In genomic region chr10:71812016-71812912, GRCh38 we compare ENCODE assay signal across 1 cellular context.
TF ChIP-seq lines count a peak whose summit lies in the region.

No MANE protein-coding gene starts in this region.

TF ChIP-seq in HEK293, 187 proteins besides CTCF, POLR2A, EP300 and RAD21 (continued from another document and continues in another):
- no peak for TF ChIP-seq PRDM4 (tag by site-specific recombination; IDR thresholded peaks at IDR 0.05)
- TF ChIP-seq, protein P1, sequence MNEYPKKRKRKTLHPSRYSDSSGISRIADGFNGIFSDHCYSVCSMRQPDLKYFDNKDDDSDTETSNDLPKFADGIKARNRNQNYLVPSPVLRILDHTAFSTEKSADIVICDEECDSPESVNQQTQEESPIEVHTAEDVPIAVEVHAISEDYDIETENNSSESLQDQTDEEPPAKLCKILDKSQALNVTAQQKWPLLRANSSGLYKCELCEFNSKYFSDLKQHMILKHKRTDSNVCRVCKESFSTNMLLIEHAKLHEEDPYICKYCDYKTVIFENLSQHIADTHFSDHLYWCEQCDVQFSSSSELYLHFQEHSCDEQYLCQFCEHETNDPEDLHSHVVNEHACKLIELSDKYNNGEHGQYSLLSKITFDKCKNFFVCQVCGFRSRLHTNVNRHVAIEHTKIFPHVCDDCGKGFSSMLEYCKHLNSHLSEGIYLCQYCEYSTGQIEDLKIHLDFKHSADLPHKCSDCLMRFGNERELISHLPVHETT (tag by site-specific recombination; IDR thresholded peaks at IDR 0.05): peak; percentile 40; the same call in 1 of the 2 replicates
- no peak for TF ChIP-seq ZNF394 (tag by site-specific recombination; IDR thresholded peaks at IDR 0.05; ENCODE audit: borderline replicate concordance)
- no peak for TF ChIP-seq ZNF157 (tag by site-specific recombination; IDR thresholded peaks at IDR 0.05)
- no peak for TF ChIP-seq ZNF155 (tag by site-specific recombination; IDR thresholded peaks at IDR 0.05)
- no peak for TF ChIP-seq ZNF423 (tag by site-specific recombination; IDR thresholded peaks at IDR 0.05)
- TF ChIP-seq HOXA7 (CRISPR knock-in tag; IDR thresholded peaks at IDR 0.05; ENCODE audit: borderline replicate concordance): no peak
- no peak for TF ChIP-seq YY1 (tag by site-specific recombination; IDR thresholded peaks at IDR 0.05)
- no peak for TF ChIP-seq ZSCAN16 (tag by site-specific recombination; IDR thresholded peaks at IDR 0.05)
- TF ChIP-seq, protein P2, sequence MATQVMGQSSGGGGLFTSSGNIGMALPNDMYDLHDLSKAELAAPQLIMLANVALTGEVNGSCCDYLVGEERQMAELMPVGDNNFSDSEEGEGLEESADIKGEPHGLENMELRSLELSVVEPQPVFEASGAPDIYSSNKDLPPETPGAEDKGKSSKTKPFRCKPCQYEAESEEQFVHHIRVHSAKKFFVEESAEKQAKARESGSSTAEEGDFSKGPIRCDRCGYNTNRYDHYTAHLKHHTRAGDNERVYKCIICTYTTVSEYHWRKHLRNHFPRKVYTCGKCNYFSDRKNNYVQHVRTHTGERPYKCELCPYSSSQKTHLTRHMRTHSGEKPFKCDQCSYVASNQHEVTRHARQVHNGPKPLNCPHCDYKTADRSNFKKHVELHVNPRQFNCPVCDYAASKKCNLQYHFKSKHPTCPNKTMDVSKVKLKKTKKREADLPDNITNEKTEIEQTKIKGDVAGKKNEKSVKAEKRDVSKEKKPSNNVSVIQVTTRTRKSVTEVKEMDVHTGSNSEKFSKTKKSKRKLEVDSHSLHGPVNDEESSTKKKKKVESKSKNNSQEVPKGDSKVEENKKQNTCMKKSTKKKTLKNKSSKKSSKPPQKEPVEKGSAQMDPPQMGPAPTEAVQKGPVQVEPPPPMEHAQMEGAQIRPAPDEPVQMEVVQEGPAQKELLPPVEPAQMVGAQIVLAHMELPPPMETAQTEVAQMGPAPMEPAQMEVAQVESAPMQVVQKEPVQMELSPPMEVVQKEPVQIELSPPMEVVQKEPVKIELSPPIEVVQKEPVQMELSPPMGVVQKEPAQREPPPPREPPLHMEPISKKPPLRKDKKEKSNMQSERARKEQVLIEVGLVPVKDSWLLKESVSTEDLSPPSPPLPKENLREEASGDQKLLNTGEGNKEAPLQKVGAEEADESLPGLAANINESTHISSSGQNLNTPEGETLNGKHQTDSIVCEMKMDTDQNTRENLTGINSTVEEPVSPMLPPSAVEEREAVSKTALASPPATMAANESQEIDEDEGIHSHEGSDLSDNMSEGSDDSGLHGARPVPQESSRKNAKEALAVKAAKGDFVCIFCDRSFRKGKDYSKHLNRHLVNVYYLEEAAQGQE (tag by site-specific recombination; IDR thresholded peaks at IDR 0.05): no peak
- TF ChIP-seq ZNF341 (tag by site-specific recombination; IDR thresholded peaks at IDR 0.05; ENCODE audit: low read depth): peak; percentile 76
- TF ChIP-seq IKZF3 (tag by site-specific recombination; IDR thresholded peaks at IDR 0.05): 0 out of 2 replicates have a peak, but pooled peaks have one; percentile 20
- no peak for TF ChIP-seq ZNF571 (tag by site-specific recombination; IDR thresholded peaks at IDR 0.05)
- no peak for TF ChIP-seq ZNF843 (tag by site-specific recombination; IDR thresholded peaks at IDR 0.05)
- TF ChIP-seq ZNF544 (tag by site-specific recombination; IDR thresholded peaks at IDR 0.05): no peak
- no peak for TF ChIP-seq ZNF391 (tag by site-specific recombination; IDR thresholded peaks at IDR 0.05; ENCODE audit: borderline replicate concordance, low read depth)
- TF ChIP-seq ZNF202 (tag by site-specific recombination; IDR thresholded peaks at IDR 0.05; ENCODE audit: borderline replicate concordance): no peak
- TF ChIP-seq, protein P3, sequence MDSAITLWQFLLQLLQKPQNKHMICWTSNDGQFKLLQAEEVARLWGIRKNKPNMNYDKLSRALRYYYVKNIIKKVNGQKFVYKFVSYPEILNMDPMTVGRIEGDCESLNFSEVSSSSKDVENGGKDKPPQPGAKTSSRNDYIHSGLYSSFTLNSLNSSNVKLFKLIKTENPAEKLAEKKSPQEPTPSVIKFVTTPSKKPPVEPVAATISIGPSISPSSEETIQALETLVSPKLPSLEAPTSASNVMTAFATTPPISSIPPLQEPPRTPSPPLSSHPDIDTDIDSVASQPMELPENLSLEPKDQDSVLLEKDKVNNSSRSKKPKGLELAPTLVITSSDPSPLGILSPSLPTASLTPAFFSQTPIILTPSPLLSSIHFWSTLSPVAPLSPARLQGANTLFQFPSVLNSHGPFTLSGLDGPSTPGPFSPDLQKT (IDR thresholded peaks at IDR 0.05; ENCODE audit: borderline replicate concordance, low read depth, low read length): no peak
- TF ChIP-seq ZNF121 (tag by site-specific recombination; IDR thresholded peaks at IDR 0.05): no peak
- no peak for TF ChIP-seq ZNF354C (tag by site-specific recombination; IDR thresholded peaks at IDR 0.05; ENCODE audit: borderline replicate concordance, low read depth)
- 0 out of 2 replicates have a peak, but pooled peaks have one; percentile 41 for TF ChIP-seq WT1 (tag by site-specific recombination; IDR thresholded peaks at IDR 0.05)
- TF ChIP-seq ZNF629 (tag by site-specific recombination; IDR thresholded peaks at IDR 0.05): peak; percentile 70; the same call in 1 of the 2 replicates
- 0 out of 2 replicates have a peak, but pooled peaks have one; percentile 17 for TF ChIP-seq EGR2 (tag by site-specific recombination; IDR thresholded peaks at IDR 0.05; ENCODE audit: low read depth)
- no peak for TF ChIP-seq ZNF664 (tag by site-specific recombination; IDR thresholded peaks at IDR 0.05)
- TF ChIP-seq ZNF610 (tag by site-specific recombination; IDR thresholded peaks at IDR 0.05; ENCODE audit: borderline replicate concordance): no peak
- TF ChIP-seq ZBTB26 (tag by site-specific recombination; optimal IDR thresholded peaks at IDR 0.05): no peak
- peak; percentile 91 for TF ChIP-seq SCRT2 (tag by site-specific recombination; IDR thresholded peaks at IDR 0.05)
- TF ChIP-seq ZNF692 (tag by site-specific recombination; IDR thresholded peaks at IDR 0.05): 0 out of 2 replicates have a peak, but pooled peaks have one; percentile 42
- TF ChIP-seq SP2 (tag by site-specific recombination; IDR thresholded peaks at IDR 0.05): no peak
- TF ChIP-seq ZNF350 (tag by site-specific recombination; IDR thresholded peaks at IDR 0.05): no peak
- no peak for TF ChIP-seq ZNF274 (IDR thresholded peaks at IDR 0.05; ENCODE audit: low read length)
- TF ChIP-seq ZNF274 (tag by site-specific recombination; IDR thresholded peaks at IDR 0.05; ENCODE audit: borderline replicate concordance): no peak
- peak; percentile 48 for TF ChIP-seq ZNF654 (tag by site-specific recombination; IDR thresholded peaks at IDR 0.05; ENCODE audit: low read depth)
- TF ChIP-seq, protein P4, sequence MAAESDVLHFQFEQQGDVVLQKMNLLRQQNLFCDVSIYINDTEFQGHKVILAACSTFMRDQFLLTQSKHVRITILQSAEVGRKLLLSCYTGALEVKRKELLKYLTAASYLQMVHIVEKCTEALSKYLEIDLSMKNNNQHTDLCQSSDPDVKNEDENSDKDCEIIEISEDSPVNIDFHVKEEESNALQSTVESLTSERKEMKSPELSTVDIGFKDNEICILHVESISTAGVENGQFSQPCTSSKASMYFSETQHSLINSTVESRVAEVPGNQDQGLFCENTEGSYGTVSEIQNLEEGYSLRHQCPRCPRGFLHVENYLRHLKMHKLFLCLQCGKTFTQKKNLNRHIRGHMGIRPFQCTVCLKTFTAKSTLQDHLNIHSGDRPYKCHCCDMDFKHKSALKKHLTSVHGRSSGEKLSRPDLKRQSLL (tag by site-specific recombination; IDR thresholded peaks at IDR 0.05): no peak
- 0 out of 2 replicates have a peak, but pooled peaks have one; percentile 30 for TF ChIP-seq ZNF2 (tag by site-specific recombination; IDR thresholded peaks at IDR 0.05)
- TF ChIP-seq ZNF211 (tag by site-specific recombination; IDR thresholded peaks at IDR 0.05; ENCODE audit: low read depth): no peak
- TF ChIP-seq ZBTB8A (tag by site-specific recombination; IDR thresholded peaks at IDR 0.05): peak; percentile 54; the same call in 1 of the 2 replicates
- no peak for TF ChIP-seq PRDM1 (tag by site-specific recombination; IDR thresholded peaks at IDR 0.05)
- TF ChIP-seq, protein P5, sequence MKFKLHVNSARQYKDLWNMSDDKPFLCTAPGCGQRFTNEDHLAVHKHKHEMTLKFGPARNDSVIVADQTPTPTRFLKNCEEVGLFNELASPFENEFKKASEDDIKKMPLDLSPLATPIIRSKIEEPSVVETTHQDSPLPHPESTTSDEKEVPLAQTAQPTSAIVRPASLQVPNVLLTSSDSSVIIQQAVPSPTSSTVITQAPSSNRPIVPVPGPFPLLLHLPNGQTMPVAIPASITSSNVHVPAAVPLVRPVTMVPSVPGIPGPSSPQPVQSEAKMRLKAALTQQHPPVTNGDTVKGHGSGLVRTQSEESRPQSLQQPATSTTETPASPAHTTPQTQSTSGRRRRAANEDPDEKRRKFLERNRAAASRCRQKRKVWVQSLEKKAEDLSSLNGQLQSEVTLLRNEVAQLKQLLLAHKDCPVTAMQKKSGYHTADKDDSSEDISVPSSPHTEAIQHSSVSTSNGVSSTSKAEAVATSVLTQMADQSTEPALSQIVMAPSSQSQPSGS (tag by site-specific recombination; IDR thresholded peaks at IDR 0.05; ENCODE audit: low read depth): peak; percentile 15; the same call in 1 of the 2 replicates
- TF ChIP-seq ZNF670 (tag by site-specific recombination; IDR thresholded peaks at IDR 0.05; ENCODE audit: low read depth): no peak
- TF ChIP-seq, protein P6, sequence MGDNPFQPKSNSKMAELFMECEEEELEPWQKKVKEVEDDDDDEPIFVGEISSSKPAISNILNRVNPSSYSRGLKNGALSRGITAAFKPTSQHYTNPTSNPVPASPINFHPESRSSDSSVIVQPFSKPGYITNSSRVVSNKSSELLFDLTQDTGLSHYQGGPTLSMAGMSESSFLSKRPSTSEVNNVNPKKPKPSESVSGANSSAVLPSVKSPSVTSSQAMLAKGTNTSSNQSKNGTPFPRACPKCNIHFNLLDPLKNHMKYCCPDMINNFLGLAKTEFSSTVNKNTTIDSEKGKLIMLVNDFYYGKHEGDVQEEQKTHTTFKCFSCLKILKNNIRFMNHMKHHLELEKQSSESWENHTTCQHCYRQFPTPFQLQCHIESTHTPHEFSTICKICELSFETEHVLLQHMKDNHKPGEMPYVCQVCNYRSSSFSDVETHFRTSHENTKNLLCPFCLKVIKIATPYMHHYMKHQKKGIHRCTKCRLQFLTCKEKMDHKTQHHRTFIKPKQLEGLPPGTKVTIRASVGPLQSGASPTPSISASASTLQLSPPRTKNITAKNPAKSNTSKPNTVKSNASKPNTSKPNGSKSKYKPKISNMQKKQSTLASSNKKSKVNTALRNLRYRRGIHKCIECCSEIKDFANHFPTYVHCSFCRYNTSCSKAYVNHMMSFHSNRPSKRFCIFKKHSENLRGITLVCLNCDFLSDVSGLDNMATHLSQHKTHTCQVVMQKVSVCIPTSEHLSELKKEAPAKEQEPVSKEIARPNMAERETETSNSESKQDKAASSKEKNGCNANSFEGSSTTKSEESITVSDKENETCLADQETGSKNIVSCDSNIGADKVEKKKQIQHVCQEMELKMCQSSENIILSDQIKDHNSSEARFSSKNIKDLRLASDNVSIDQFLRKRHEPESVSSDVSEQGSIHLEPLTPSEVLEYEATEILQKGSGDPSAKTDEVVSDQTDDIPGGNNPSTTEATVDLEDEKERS (tag by site-specific recombination; IDR thresholded peaks at IDR 0.05): no peak
- TF ChIP-seq ZBTB48 (tag by site-specific recombination; IDR thresholded peaks at IDR 0.05): no peak
- no peak for TF ChIP-seq SETDB1 (IDR thresholded peaks at IDR 0.05; ENCODE audit: insufficient read length, low read length)
- TF ChIP-seq ZNF473 (tag by site-specific recombination; IDR thresholded peaks at IDR 0.05): no peak
- no peak for TF ChIP-seq ZNF19 (tag by site-specific recombination; IDR thresholded peaks at IDR 0.05; ENCODE audit: low read depth)
- no peak for TF ChIP-seq ZNF555 (tag by site-specific recombination; conservative IDR thresholded peaks at IDR 0.05)
- TF ChIP-seq ZNF10 (tag by site-specific recombination; IDR thresholded peaks at IDR 0.05): no peak
